In the genomic region with DNA sequence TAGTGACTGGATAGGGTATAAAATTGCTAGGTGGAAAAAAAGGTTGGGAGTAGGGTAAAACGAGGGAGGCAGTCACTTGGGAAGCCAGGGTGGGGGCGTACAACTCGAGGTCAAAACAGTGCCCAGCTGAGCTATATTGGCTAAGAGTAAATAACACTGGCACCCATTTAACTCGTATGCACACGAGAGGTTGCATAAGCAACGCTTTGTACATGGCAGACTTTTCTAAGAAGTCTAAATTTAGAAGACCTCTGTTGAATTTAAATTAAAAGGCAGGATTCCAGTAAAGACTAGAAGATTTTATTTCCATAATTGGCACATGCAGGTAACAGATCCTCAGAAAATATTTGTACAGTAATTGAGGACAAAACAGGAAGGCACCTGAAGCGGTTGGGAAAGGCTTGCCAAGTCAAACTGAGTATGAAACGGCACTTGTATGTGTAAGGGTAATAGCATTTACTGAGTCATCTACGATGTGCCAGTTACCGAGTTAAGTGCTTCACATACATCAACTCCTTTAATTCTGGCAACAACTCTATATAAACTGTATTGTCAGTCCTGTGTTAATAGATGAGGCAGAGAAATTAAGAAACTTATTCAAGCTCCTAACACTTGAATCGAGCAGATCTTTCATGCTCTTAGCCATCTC, we compare ENCODE assay signal across 8 cellular contexts. TPM values are rescaled to one million over a fixed set of nuclear protein-coding genes. Genes with fewer than 3 reads are reported as not detected.
DNase-seq lines count a peak whose midpoint lies in the region; ATAC-seq and TF ChIP-seq lines count a peak whose summit lies in the region.

No MANE protein-coding gene starts in this region.

- H3K9me2 ChIP-seq in DOHH2 (replicated peaks; ENCODE audit: control insufficient read depth, low read length): no peaks in the 10 kb centered on the region

- peaks cover 8% of the 10 kb centered on the region for H3F3A ChIP-seq in DOHH2 (ENCODE audit: control insufficient read depth, insufficient read depth)

- H3K4me2 ChIP-seq in DOHH2 (ENCODE audit: low read length): peak overlapping the region; percentile 96

- H3K27me3 Mint-ChIP-seq in activated T-helper 17 cell treated with anti-CD3 and anti-CD28 coated beads, Interleukin-2, amount 50 U/mL, for 72 hours: no peaks in the 10 kb centered on the region

- peaks cover 5% of the 10 kb centered on the region for H3K36me3 ChIP-seq in DOHH2 (ENCODE audit: control insufficient read depth, low read length)
- H3K36me3 ChIP-seq in mucosa of descending colon (ENCODE audit: low read depth): peaks cover 3% of the 10 kb centered on the region

- peaks cover 29% of the 10 kb centered on the region for H3K36me3 Mint-ChIP-seq in activated T-helper 17 cell treated with anti-CD3 and anti-CD28 coated beads, Interleukin-2, amount 50 U/mL, for 72 hours (ENCODE audit: low read depth)

- H3K4me1 ChIP-seq in DOHH2 (ENCODE audit: control insufficient read depth, low read length) (peaks cover 32% of the 10 kb centered on the region), mucosa of descending colon (ENCODE audit: low read depth) (peaks cover 9% of the 10 kb centered on the region)

- peak overlapping the region; percentile 84 for H3K4me3 ChIP-seq in DOHH2 (ENCODE audit: low read length)
- H3K4me3 ChIP-seq in mucosa of descending colon: no peak overlapping the region

- no peaks in the 10 kb centered on the region for H3K27me3 ChIP-seq in DOHH2 (ENCODE audit: control insufficient read depth, low read length)

- H3K4me1 Mint-ChIP-seq in activated T-helper 17 cell treated with anti-CD3 and anti-CD28 coated beads, Interleukin-2, amount 50 U/mL, for 72 hours: peaks cover 39% of the 10 kb centered on the region

- intact Hi-C loops in mucosa of descending colon (cut with DNase I, micrococcal nuclease): loop anchor here in 1 of 2 donors (10.0 kb wide), 1 partner anchor 125 kb away; no protein-coding TSS in a partner anchor

- H3K9me3 ChIP-seq in DOHH2 (ENCODE audit: control insufficient read depth, insufficient read depth, low read length) (no peaks in the 10 kb centered on the region), mucosa of descending colon (no peaks in the 10 kb centered on the region)

- ATAC-seq in activated T-helper 17 cell treated with anti-CD3 and anti-CD28 coated beads, Interleukin-2, amount 50 U/mL, for 72 hours (replicated peaks): peak; percentile 49
- ATAC-seq in mucosa of descending colon (peak; percentile 23), GM19324 (IDR thresholded peaks at IDR 0.05; ENCODE audit: low FRiP score, unreplicated experiment) (no peak)

- no peak overlapping the region for H3K27ac ChIP-seq in DOHH2 (ENCODE audit: low read depth, low read length)

- peak overlapping the region; percentile 49 for H3K27ac Mint-ChIP-seq in activated T-helper 17 cell treated with anti-CD3 and anti-CD28 coated beads, Interleukin-2, amount 50 U/mL, for 72 hours

- H3K4me3 Mint-ChIP-seq in activated T-helper 17 cell treated with anti-CD3 and anti-CD28 coated beads, Interleukin-2, amount 50 U/mL, for 72 hours: peak overlapping the region; percentile 82

- no peaks in the 10 kb centered on the region for H3K9me3 Mint-ChIP-seq in activated T-helper 17 cell treated with anti-CD3 and anti-CD28 coated beads, Interleukin-2, amount 50 U/mL, for 72 hours

- H3K79me2 ChIP-seq in DOHH2 (ENCODE audit: control insufficient read depth, low read length): peaks cover 31% of the 10 kb centered on the region

- TF ChIP-seq CTCF in DOHH2 (IDR thresholded peaks at IDR 0.05; ENCODE audit: low read depth, low read length, poor library complexity, severe bottlenecking) (no peak), mucosa of descending colon (IDR thresholded peaks at IDR 0.05) (no peak)

- DNase-seq in NAMALWA (ENCODE audit: low spot score): peak; percentile 45
- DNase-seq in mucosa of descending colon: no peak
- DNase-seq in NCI-H2171 (lab: John Stamatoyannopoulos, UW): no peak
- DNase-seq in activated CD8-positive, alpha-beta memory T cell treated with anti-CD3 and anti-CD28 coated beads for 24 hours: no peak
- DNase-seq in GM19238 (ENCODE audit: insufficient read length, low spot score): no peak

- H4K20me1 ChIP-seq in DOHH2 (ENCODE audit: control insufficient read depth, insufficient read depth, low read depth, low read length): no peaks in the 10 kb centered on the region

RNA-seq across cellular contexts. Expression of a gene that starts 1.4 kb away (rescaled TPM):
- 10 to 100 TPM; 45.3 to 92.3 TPM for total RNA-seq in activated T-helper 17 cell treated with anti-CD3 and anti-CD28 coated beads, Interleukin-2, amount 50 U/mL, for 72 hours
- total RNA-seq in mucosa of descending colon: 10 to 100 TPM; 19.5 to 23.4 (median 23.1) TPM

RNA-seq across cellular contexts. Expression of a gene that starts 41.0 kb away (rescaled TPM):
- total RNA-seq in activated T-helper 17 cell treated with anti-CD3 and anti-CD28 coated beads, Interleukin-2, amount 50 U/mL, for 72 hours: 1 to 10 TPM in 1 of 2 donors, under 1 TPM in 1; 0.65 to 2.6 TPM
- total RNA-seq in mucosa of descending colon: under 1 TPM; 0.06 to 0.95 (median 0.46) TPM
